ENCODE assay signal across 25 cellular contexts in the genomic region with DNA sequence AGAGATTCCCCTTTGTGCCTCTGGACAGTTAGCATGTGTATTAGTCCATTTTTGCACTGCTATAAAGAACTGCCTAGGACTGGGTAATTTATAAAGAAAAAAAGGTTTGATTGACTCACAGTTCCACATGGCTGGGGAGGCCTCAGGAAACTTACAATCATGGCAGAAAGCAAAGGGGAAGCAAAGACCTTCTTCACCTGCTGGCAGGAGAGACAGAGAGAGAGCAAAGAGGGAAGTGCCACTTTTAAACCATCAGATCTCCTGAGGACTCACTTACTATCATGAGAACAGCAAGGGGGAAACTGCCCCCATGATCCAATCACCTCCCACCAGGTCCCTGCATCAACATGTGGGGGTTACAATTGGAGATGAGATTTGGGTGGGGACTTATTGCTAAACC. TPM values are rescaled to one million over a fixed set of nuclear protein-coding genes. Genes with fewer than 3 reads are reported as not detected.
DNase-seq lines count a peak whose midpoint lies in the region; ATAC-seq and TF ChIP-seq lines count a peak whose summit lies in the region.
"Had no signal": no experiment of that assay in that cellular context is flagged by ENCODE, and none has a peak within 500 bp of the region (broad histone marks: within the 10 kb centered on the region; RNA-seq: fewer than 3 reads in every experiment).

No MANE protein-coding gene starts in this region.

- no peak overlapping the region for H3K27ac Mint-ChIP-seq in naive B cell
- H3K27ac Mint-ChIP-seq in stimulated activated naive B cell treated with anti-CD40 and anti-IgM and Interleukin-4, amounts not matched to agents 10 μg/mL and 1 μg/mL and 100 μg/mL, for 72 hours: no peak overlapping the region
- H3K27ac Mint-ChIP-seq in activated naive CD8-positive, alpha-beta T cell treated with anti-CD3 and anti-CD28 coated beads for 36 hours: no peak overlapping the region
- H3K27ac Mint-ChIP-seq: CD14-positive monocyte; CD4-positive, alpha-beta T cell; CD8-positive, alpha-beta memory T cell; HFFc6 had no signal

- H3K4me3 ChIP-seq in NB4 (ENCODE audit: low read depth, low read length): no peak overlapping the region
- H3K4me3 ChIP-seq: A549; BLaER1 treated with 17β-estradiol and CSF1 and Interleukin-3, amounts not matched to agents 10 nM and 100 nM; GM12878; HAP-1 had no signal

- ATAC-seq in naive B cell (ENCODE audit: low read depth in 2 of 2) (peak; percentile 41 to 70), GM19397 (IDR thresholded peaks at IDR 0.05; ENCODE audit: unreplicated experiment) (no peak)
- ATAC-seq in stimulated activated naive B cell treated with anti-CD40 and anti-IgM and Interleukin-4, amounts not matched to agents 10 μg/mL and 1 μg/mL and 100 μg/mL, for 72 hours (replicated peaks): peak; percentile 64 to 71
- ATAC-seq: A549, GM12878 had no signal

- H3K9me3 Mint-ChIP-seq in naive B cell: peaks cover 0 to 8% (median 0%) of the 10 kb centered on the region in 7 donors
- H3K9me3 Mint-ChIP-seq in stimulated activated naive B cell treated with anti-CD40 and anti-IgM and Interleukin-4, amounts not matched to agents 10 μg/mL and 1 μg/mL and 100 μg/mL, for 72 hours: peaks cover 2 to 7% of the 10 kb centered on the region in 2 donors
- no peaks in the 10 kb centered on the region for H3K9me3 Mint-ChIP-seq in activated naive CD8-positive, alpha-beta T cell treated with anti-CD3 and anti-CD28 coated beads for 36 hours
- H3K9me3 Mint-ChIP-seq: CD4-positive, alpha-beta T cell; HFFc6 had no signal

- peaks cover 7 to 22% (median 7%) of the 10 kb centered on the region in 3 donors for H3K4me1 Mint-ChIP-seq in naive B cell
- H3K4me1 Mint-ChIP-seq in stimulated activated naive B cell treated with anti-CD40 and anti-IgM and Interleukin-4, amounts not matched to agents 10 μg/mL and 1 μg/mL and 100 μg/mL, for 72 hours: peaks cover 3 to 18% of the 10 kb centered on the region in 2 donors
- H3K4me1 Mint-ChIP-seq in activated naive CD8-positive, alpha-beta T cell treated with anti-CD3 and anti-CD28 coated beads for 36 hours: peaks cover under 1% of the 10 kb centered on the region

- H3K27me3 Mint-ChIP-seq in naive B cell: peaks cover 22 to 34% (median 31%) of the 10 kb centered on the region in 3 donors
- H3K27me3 Mint-ChIP-seq in stimulated activated naive B cell treated with anti-CD40 and anti-IgM and Interleukin-4, amounts not matched to agents 10 μg/mL and 1 μg/mL and 100 μg/mL, for 72 hours: peaks cover 27 to 29% of the 10 kb centered on the region in 2 donors
- H3K27me3 Mint-ChIP-seq in activated naive CD8-positive, alpha-beta T cell treated with anti-CD3 and anti-CD28 coated beads for 36 hours: peaks cover 81% of the 10 kb centered on the region

- TF ChIP-seq POLR2A in NB4 (IDR thresholded peaks at IDR 0.05; ENCODE audit: extremely low read depth, insufficient read length): no peak

- no peaks in the 10 kb centered on the region for H3K36me3 Mint-ChIP-seq in naive B cell
- H3K36me3 Mint-ChIP-seq in stimulated activated naive B cell treated with anti-CD40 and anti-IgM and Interleukin-4, amounts not matched to agents 10 μg/mL and 1 μg/mL and 100 μg/mL, for 72 hours: no peaks in the 10 kb centered on the region
- H3K36me3 Mint-ChIP-seq in activated naive CD8-positive, alpha-beta T cell treated with anti-CD3 and anti-CD28 coated beads for 36 hours: no peaks in the 10 kb centered on the region
- H3K36me3 Mint-ChIP-seq: CD14-positive monocyte had no signal

- no peak for TF ChIP-seq CTCF in NB4 (IDR thresholded peaks at IDR 0.05; ENCODE audit: low read depth, low read length)

- peak overlapping the region in 1 of 8 donors; percentile 74 for H3K4me3 Mint-ChIP-seq in naive B cell
- no peak overlapping the region for H3K4me3 Mint-ChIP-seq in stimulated activated naive B cell treated with anti-CD40 and anti-IgM and Interleukin-4, amounts not matched to agents 10 μg/mL and 1 μg/mL and 100 μg/mL, for 72 hours
- H3K4me3 Mint-ChIP-seq in activated naive CD8-positive, alpha-beta T cell treated with anti-CD3 and anti-CD28 coated beads for 36 hours: no peak overlapping the region
- H3K4me3 Mint-ChIP-seq: CD14-positive monocyte; CD4-positive, alpha-beta T cell; CD8-positive, alpha-beta memory T cell; HFFc6 had no signal

- DNase-seq in NOMO-1 treated with DMSO at 0.1 percent for 48 hours (lab: John Stamatoyannopoulos, UW; ENCODE audit: unreplicated experiment) (peak; percentile 32), NOMO-1 treated with dmso at 0.1 percent for 144 hours (lab: John Stamatoyannopoulos, UW; ENCODE audit: unreplicated experiment) (no peak), NB4 (ENCODE audit: low read depth) (peak; percentile 43), naive B cell (peak; percentile 25), HPDE6-E6E7 (ENCODE audit: extremely low spot score) (no peak)
- DNase-seq in stimulated activated naive B cell treated with anti-CD40 and anti-IgM and Interleukin-4, amounts not matched to agents 10 μg/mL and 1 μg/mL and 100 μg/mL, for 72 hours: no peak
- no peak for DNase-seq in activated naive CD8-positive, alpha-beta T cell treated with anti-CD3 and anti-CD28 coated beads for 36 hours
- DNase-seq: 8988T; ACHN; AML-193; BE2C; CD4-positive, alpha-beta T cell; CD8-positive, alpha-beta memory T cell; DMS 273 treated with DMSO at 0.1 percent for 48 hours; DMS79; EL; GDM1; GOT3; HFFc6 had no signal

RNA-seq across cellular contexts. Expression of gene CFAP90, which starts 6.0 kb away (rescaled TPM):
- not detected for polyA plus RNA-seq in naive B cell (ENCODE audit: low read depth in 6 of 6)
- not detected for total RNA-seq in activated naive CD8-positive, alpha-beta T cell treated with anti-CD3 and anti-CD28 coated beads for 36 hours
- total RNA-seq: CD4-positive, alpha-beta T cell; CD8-positive, alpha-beta memory T cell; GM12878; HFFc6 had no signal
- polyA plus RNA-seq: CD14-positive monocyte; CD8-positive, alpha-beta memory T cell; GM12878 had no signal

RNA-seq across cellular contexts. Expression of gene FASTKD3, which starts 23.9 kb away (rescaled TPM):
- 10 to 100 TPM in 5 of 6 donors, 1 to 10 TPM in 1; 9.2 to 22.1 (median 12.4) TPM for polyA plus RNA-seq in naive B cell (ENCODE audit: low read depth in 6 of 6)
- 10 to 100 TPM; 23.3 to 23.6 TPM for total RNA-seq in activated naive CD8-positive, alpha-beta T cell treated with anti-CD3 and anti-CD28 coated beads for 36 hours

RNA-seq across cellular contexts. Expression of gene MTRR, which starts 24.0 kb away (rescaled TPM):
- polyA plus RNA-seq in naive B cell (ENCODE audit: low read depth in 6 of 6): 10 to 100 TPM; 24.7 to 75.3 (median 31.3) TPM
- total RNA-seq in activated naive CD8-positive, alpha-beta T cell treated with anti-CD3 and anti-CD28 coated beads for 36 hours: 10 to 100 TPM; 54.1 to 67.2 TPM

Comparison
In these comparisons a context has a peak if more than half of its experiments do, and no peak if none do; other contexts are left out.
1. DNase-seq: peak in NOMO-1 treated with DMSO at 0.1 percent for 48 hours (single experiment), NB4 (single experiment) and naive B cell (single experiment); none in NOMO-1 treated with dmso at 0.1 percent for 144 hours (single experiment), stimulated activated naive B cell treated with anti-CD40 and anti-IgM and Interleukin-4, amounts not matched to agents 10 μg/mL and 1 μg/mL and 100 μg/mL, for 72 hours (single experiment), activated naive CD8-positive, alpha-beta T cell treated with anti-CD3 and anti-CD28 coated beads for 36 hours (single experiment) and HPDE6-E6E7 (single experiment).